Comparison of ENCODE assay signal across 7 cellular contexts in the genomic region with DNA sequence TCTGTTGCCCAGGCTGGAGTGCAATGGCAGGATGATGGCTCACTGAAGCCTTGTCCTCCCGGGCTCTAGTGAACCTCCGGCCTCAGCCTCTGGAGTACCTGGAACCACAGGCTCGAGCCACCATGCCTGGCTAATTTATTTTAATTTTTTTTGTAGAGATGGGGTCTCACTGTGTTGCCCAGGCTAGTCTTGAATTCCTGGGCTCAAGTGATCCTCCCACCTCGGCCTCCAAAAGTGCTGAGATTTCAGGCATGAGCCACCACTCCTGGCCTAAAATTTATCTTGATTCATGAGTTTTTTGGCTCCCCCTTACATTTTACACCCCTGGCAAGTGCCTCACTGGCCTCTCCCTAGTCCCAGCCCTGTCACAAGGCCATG. TPM values are rescaled to one million over a fixed set of nuclear protein-coding genes. Genes with fewer than 3 reads are reported as not detected.
DNase-seq lines count a peak whose midpoint lies in the region; ATAC-seq and TF ChIP-seq lines count a peak whose summit lies in the region.
"Had no signal": no experiment of that assay in that cellular context is flagged by ENCODE, and none has a peak within 500 bp of the region (broad histone marks: within the 10 kb centered on the region; RNA-seq: fewer than 3 reads in every experiment).

No MANE protein-coding gene starts in this region.

- H3K9me3 ChIP-seq in CD4-positive, alpha-beta T cell (ENCODE audit: control insufficient read depth, low read length), result no peaks in the 10 kb centered on the region
- no peaks in the 10 kb centered on the region for H3K9me3 ChIP-seq in colonic mucosa

- no peak overlapping the region for H3K27ac ChIP-seq in CD4-positive, alpha-beta T cell (ENCODE audit: low read depth, low read length)
- no peak overlapping the region for H3K27ac ChIP-seq in colonic mucosa

- POLR2A ChIA-PET in CD4-positive, alpha-beta T cell (lab: Charles Lee), result interaction anchor here (2.5 to 5.8 kb wide), 2 partner anchors 17 to 25 kb away, joined by 8 to 62 read pairs; a partner anchor contains a TSS

- no peak for DNase-seq in CD4-positive, alpha-beta T cell
- DNase-seq in activated naive CD8-positive, alpha-beta T cell treated with anti-CD3 and anti-CD28 coated beads for 36 hours, result no peak
- peak; percentile 49 for DNase-seq in natural killer cell treated with Interleukin-12 subunit alpha and Interleukin-12 subunit beta and Interleukin-15 and Interleukin-18, amount 100 ng/mL, for 72 hours (ENCODE audit: low spot score)
- no peak for DNase-seq in colonic mucosa
- DNase-seq in NCI-H146 (lab: John Stamatoyannopoulos, UW), result no peak

- no peaks in the 10 kb centered on the region for H3K36me3 ChIP-seq in colonic mucosa

- peaks cover 4% of the 10 kb centered on the region for H3K4me1 ChIP-seq in colonic mucosa

- H3K9ac ChIP-seq in colonic mucosa (ENCODE audit: low read depth in 2 of 2, low read length in 2 of 2), result no peak overlapping the region

- H3K4me3 ChIP-seq in colonic mucosa, result no peak overlapping the region

- CTCF ChIA-PET in CD4-positive, alpha-beta T cell (lab: Charles Lee), result interaction anchor here (0.6 to 1.2 kb wide), 7 partner anchors 8 to 84 kb away, joined by 3 to 12 read pairs (median 3); a partner anchor contains a TSS

- no peaks in the 10 kb centered on the region for H3K9me3 Mint-ChIP-seq in CD4-positive, alpha-beta T cell
- no peaks in the 10 kb centered on the region for H3K9me3 Mint-ChIP-seq in activated naive CD8-positive, alpha-beta T cell treated with anti-CD3 and anti-CD28 coated beads for 36 hours
- H3K9me3 Mint-ChIP-seq in natural killer cell treated with Interleukin-12 subunit alpha and Interleukin-12 subunit beta and Interleukin-15 and Interleukin-18, amount 100 ng/mL, for 72 hours, result no peaks in the 10 kb centered on the region

- H3K36me3 Mint-ChIP-seq in CD4-positive, alpha-beta T cell (ENCODE audit: low read depth), result no peaks in the 10 kb centered on the region
- peaks cover 11% of the 10 kb centered on the region for H3K36me3 Mint-ChIP-seq in activated naive CD8-positive, alpha-beta T cell treated with anti-CD3 and anti-CD28 coated beads for 36 hours
- no peaks in the 10 kb centered on the region for H3K36me3 Mint-ChIP-seq in natural killer cell treated with Interleukin-12 subunit alpha and Interleukin-12 subunit beta and Interleukin-15 and Interleukin-18, amount 100 ng/mL, for 72 hours

- H3K27me3 ChIP-seq in CD4-positive, alpha-beta T cell (ENCODE audit: control insufficient read depth, insufficient read depth, low read length), result peaks cover 4% of the 10 kb centered on the region
- no peaks in the 10 kb centered on the region for H3K27me3 ChIP-seq in colonic mucosa

- peaks cover 36% of the 10 kb centered on the region for H3K4me1 Mint-ChIP-seq in CD4-positive, alpha-beta T cell (ENCODE audit: low read depth)
- H3K4me1 Mint-ChIP-seq in activated naive CD8-positive, alpha-beta T cell treated with anti-CD3 and anti-CD28 coated beads for 36 hours, result peaks cover 46% of the 10 kb centered on the region
- H3K4me1 Mint-ChIP-seq in natural killer cell treated with Interleukin-12 subunit alpha and Interleukin-12 subunit beta and Interleukin-15 and Interleukin-18, amount 100 ng/mL, for 72 hours (ENCODE audit: low read depth in 2 of 2), result peaks cover 22 to 23% of the 10 kb centered on the region in 2 donors

- no peak for TF ChIP-seq CTCF in CD4-positive, alpha-beta T cell (IDR thresholded peaks at IDR 0.05)
- TF ChIP-seq CTCF in colonic mucosa (IDR thresholded peaks at IDR 0.05), result no peak

- H3K27ac Mint-ChIP-seq in CD4-positive, alpha-beta T cell, result no peak overlapping the region
- H3K27ac Mint-ChIP-seq in activated naive CD8-positive, alpha-beta T cell treated with anti-CD3 and anti-CD28 coated beads for 36 hours, result peak overlapping the region; percentile 30
- H3K27ac Mint-ChIP-seq in natural killer cell treated with Interleukin-12 subunit alpha and Interleukin-12 subunit beta and Interleukin-15 and Interleukin-18, amount 100 ng/mL, for 72 hours, result no peak overlapping the region

- no peak for ATAC-seq in CD4-positive, alpha-beta T cell (ENCODE audit: poor library complexity)
- no peak for ATAC-seq in natural killer cell treated with Interleukin-12 subunit alpha and Interleukin-12 subunit beta and Interleukin-15 and Interleukin-18, amount 100 ng/mL, for 72 hours
- no peak for ATAC-seq in HG02678 (IDR thresholded peaks at IDR 0.05; ENCODE audit: unreplicated experiment)

- H3K4me3 Mint-ChIP-seq in CD4-positive, alpha-beta T cell, result peak overlapping the region; percentile 77
- H3K4me3 Mint-ChIP-seq in activated naive CD8-positive, alpha-beta T cell treated with anti-CD3 and anti-CD28 coated beads for 36 hours, result no peak overlapping the region
- no peak overlapping the region for H3K4me3 Mint-ChIP-seq in natural killer cell treated with Interleukin-12 subunit alpha and Interleukin-12 subunit beta and Interleukin-15 and Interleukin-18, amount 100 ng/mL, for 72 hours

- intact Hi-C loops in CD4-positive, alpha-beta T cell (cut with DNase I, micrococcal nuclease), result loop anchor here (1.0 to 10.0 kb wide), 3 partner anchors 17 to 586 kb away; a partner anchor contains a TSS
- intact Hi-C loops in colonic mucosa (cut with DNase I), result no loop called here

- no peaks in the 10 kb centered on the region for H3K27me3 Mint-ChIP-seq in CD4-positive, alpha-beta T cell
- peaks cover 15% of the 10 kb centered on the region for H3K27me3 Mint-ChIP-seq in activated naive CD8-positive, alpha-beta T cell treated with anti-CD3 and anti-CD28 coated beads for 36 hours
- H3K27me3 Mint-ChIP-seq in natural killer cell treated with Interleukin-12 subunit alpha and Interleukin-12 subunit beta and Interleukin-15 and Interleukin-18, amount 100 ng/mL, for 72 hours, result peaks cover 0 to 7% of the 10 kb centered on the region in 2 donors

RNA-seq across cellular contexts. Expression of a gene that starts 2.5 kb away (rescaled TPM):
- total RNA-seq in CD4-positive, alpha-beta T cell, result 1 to 10 TPM in 1 of 2 experiments, under 1 TPM in 1; 0.67 to 1.3 TPM
- 100 to 1,000 TPM in 1 of 2 experiments, 10 to 100 TPM in 1; 92.5 to 102 TPM for total RNA-seq in activated naive CD8-positive, alpha-beta T cell treated with anti-CD3 and anti-CD28 coated beads for 36 hours
- 10 to 100 TPM; 25.1 to 95.6 TPM for total RNA-seq in natural killer cell treated with Interleukin-12 subunit alpha and Interleukin-12 subunit beta and Interleukin-15 and Interleukin-18, amount 100 ng/mL, for 72 hours
- 10 to 100 TPM; 17.0 to 19.1 TPM for total RNA-seq in colonic mucosa

RNA-seq across cellular contexts. Expression of a gene that starts 4.2 kb away (rescaled TPM):
- not detected for total RNA-seq in CD4-positive, alpha-beta T cell
- not detected for total RNA-seq in activated naive CD8-positive, alpha-beta T cell treated with anti-CD3 and anti-CD28 coated beads for 36 hours
- total RNA-seq in natural killer cell treated with Interleukin-12 subunit alpha and Interleukin-12 subunit beta and Interleukin-15 and Interleukin-18, amount 100 ng/mL, for 72 hours, result not detected
- not detected for total RNA-seq in colonic mucosa
- total RNA-seq: renal cortical epithelial cell had no signal

RNA-seq across cellular contexts. Expression of a gene that starts 26.0 kb away (rescaled TPM):
- 100 to 1,000 TPM; 401 to 405 TPM for total RNA-seq in CD4-positive, alpha-beta T cell
- total RNA-seq in activated naive CD8-positive, alpha-beta T cell treated with anti-CD3 and anti-CD28 coated beads for 36 hours, result 1,000 to 10,000 TPM; 2,498 to 2,524 TPM
- total RNA-seq in natural killer cell treated with Interleukin-12 subunit alpha and Interleukin-12 subunit beta and Interleukin-15 and Interleukin-18, amount 100 ng/mL, for 72 hours, result 1,000 to 10,000 TPM; 1,035 to 1,696 TPM
- total RNA-seq in colonic mucosa, result 1,000 to 10,000 TPM in 1 of 2 donors, 100 to 1,000 TPM in 1; 409 to 1,163 TPM

RNA-seq across cellular contexts. Expression of a gene that starts 36.4 kb away (rescaled TPM):
- total RNA-seq in CD4-positive, alpha-beta T cell, result 1 to 10 TPM; 6.4 to 7.0 TPM
- total RNA-seq in activated naive CD8-positive, alpha-beta T cell treated with anti-CD3 and anti-CD28 coated beads for 36 hours, result 10 to 100 TPM; 22.8 to 24.9 TPM
- total RNA-seq in natural killer cell treated with Interleukin-12 subunit alpha and Interleukin-12 subunit beta and Interleukin-15 and Interleukin-18, amount 100 ng/mL, for 72 hours, result 10 to 100 TPM; 34.6 to 39.4 TPM
- 10 to 100 TPM; 42.7 to 52.2 TPM for total RNA-seq in colonic mucosa

RNA-seq across cellular contexts. Expression of a gene that starts 44.4 kb away (rescaled TPM):
- total RNA-seq in CD4-positive, alpha-beta T cell, result 10 to 100 TPM; 43.0 to 43.1 TPM
- 10 to 100 TPM; 22.7 to 24.8 TPM for total RNA-seq in activated naive CD8-positive, alpha-beta T cell treated with anti-CD3 and anti-CD28 coated beads for 36 hours
- total RNA-seq in natural killer cell treated with Interleukin-12 subunit alpha and Interleukin-12 subunit beta and Interleukin-15 and Interleukin-18, amount 100 ng/mL, for 72 hours, result 10 to 100 TPM; 24.1 to 26.1 TPM
- total RNA-seq in colonic mucosa, result 10 to 100 TPM; 11.9 to 18.8 TPM

Comparison
In these comparisons a context has a peak if more than half of its experiments do, and no peak if none do; other contexts are left out.
1. RNA of a gene that starts 2.5 kb away (total RNA-seq): 92.5 to 102 TPM in activated naive CD8-positive, alpha-beta T cell treated with anti-CD3 and anti-CD28 coated beads for 36 hours, 25.1 to 95.6 TPM in natural killer cell treated with Interleukin-12 subunit alpha and Interleukin-12 subunit beta and Interleukin-15 and Interleukin-18, amount 100 ng/mL, for 72 hours and 17.0 to 19.1 TPM in colonic mucosa; 0.67 to 1.3 TPM in CD4-positive, alpha-beta T cell; every median in the first group is over 4 times any median in the second.